ENCODE assay signal across 13 cellular contexts in genomic region chr14:61602733-61603077, GRCh38.
DNase-seq lines count a peak whose midpoint lies in the region; ATAC-seq and TF ChIP-seq lines count a peak whose summit lies in the region.
"Had no signal": no experiment of that assay in that cellular context is flagged by ENCODE, and none has a peak within 500 bp of the region (broad histone marks: within the 10 kb centered on the region; RNA-seq: fewer than 3 reads in every experiment).

No MANE protein-coding gene starts in this region.

- H4K20me1 ChIP-seq in PC-3 (ENCODE audit: low read length), result no peaks in the 10 kb centered on the region

- CTCF ChIA-PET in PC-3 (lab: Charles Lee), result no interaction called here

- no peak overlapping the region for H3K4me3 Mint-ChIP-seq in stimulated activated memory B cell treated with anti-CD40 and anti-IgM and Interleukin-4, amounts not matched to agents 10 μg/mL and 1 μg/mL and 100 μg/mL, for 72 hours
- H3K4me3 Mint-ChIP-seq: activated CD4-positive, alpha-beta T cell treated with anti-CD3 and anti-CD28 coated beads, Interleukin-2, amount 10 ng/mL, durations not matched to agents 24 days and 14 days had no signal

- TF ChIP-seq CTCF in PC-3 (conservative IDR thresholded peaks at IDR 0.05; ENCODE audit: low read depth, low read length) (no peak), esophagus squamous epithelium (IDR thresholded peaks at IDR 0.05) (no peak)

- no peaks in the 10 kb centered on the region for H3K36me3 ChIP-seq in HUES64 (ENCODE audit: insufficient read depth, low read length)
- H3K36me3 ChIP-seq in PC-3 (ENCODE audit: low read depth, low read length), result no peaks in the 10 kb centered on the region
- H3K36me3 ChIP-seq in esophagus squamous epithelium, result no peaks in the 10 kb centered on the region

- H3K27me3 Mint-ChIP-seq in stimulated activated memory B cell treated with anti-CD40 and anti-IgM and Interleukin-4, amounts not matched to agents 10 μg/mL and 1 μg/mL and 100 μg/mL, for 72 hours, result no peaks in the 10 kb centered on the region
- H3K27me3 Mint-ChIP-seq: activated CD4-positive, alpha-beta T cell treated with anti-CD3 and anti-CD28 coated beads, Interleukin-2, amount 10 ng/mL, durations not matched to agents 24 days and 14 days; IgD-negative memory B cell had no signal

- DNase-seq in PC-3 (peak; percentile 84), kidney tubule cell (ENCODE audit: low spot score) (peak; percentile 27), NCI-H2107 (lab: John Stamatoyannopoulos, UW) (no peak), esophagus squamous epithelium (lab: John Stamatoyannopoulos, UW) (no peak), GDM1 (lab: John Stamatoyannopoulos, UW) (no peak)
- DNase-seq: activated CD4-positive, alpha-beta T cell treated with anti-CD3 and anti-CD28 coated beads, Interleukin-2, amount 10 ng/mL, durations not matched to agents 24 days and 14 days; dorsolateral prefrontal cortex; left cardiac atrium; NCI-H2081 treated with DMSO at 0.1 percent for 48 hours had no signal

- no peak for TF ChIP-seq POLR2A in esophagus squamous epithelium (IDR thresholded peaks at IDR 0.05)

- BruUV-seq in PC-3 (replicated peaks; lab: Mats Ljungman, UMichigan), result no TSS peak

- H2AFZ ChIP-seq in PC-3 (ENCODE audit: low read length), result peak overlapping the region; percentile 32

- no peaks in the 10 kb centered on the region for H3K9me3 Mint-ChIP-seq in stimulated activated memory B cell treated with anti-CD40 and anti-IgM and Interleukin-4, amounts not matched to agents 10 μg/mL and 1 μg/mL and 100 μg/mL, for 72 hours
- H3K9me3 Mint-ChIP-seq: IgD-negative memory B cell had no signal

- H3K27ac ChIP-seq in HUES64 (ENCODE audit: low read depth, low read length) (peak overlapping the region; percentile 44; the same call in 1 of the 2 replicates), PC-3 (ENCODE audit: low read length) (peak overlapping the region; percentile 77), esophagus squamous epithelium (no peak overlapping the region)
- H3K27ac ChIP-seq: dorsolateral prefrontal cortex had no signal

- H3F3A ChIP-seq in PC-3 (ENCODE audit: low read length, unreplicated experiment), result no peaks in the 10 kb centered on the region

- intact Hi-C loops in PC-3 (cut with micrococcal nuclease), result loop anchor here (2.0 kb wide), 1 partner anchor 36 kb away; no protein-coding TSS in a partner anchor
- intact Hi-C loops in esophagus squamous epithelium (cut with DNase I), result no loop called here

- peak; percentile 97 for ATAC-seq in PC-3
- no peak for ATAC-seq in stimulated activated memory B cell treated with anti-CD40 and anti-IgM and Interleukin-4, amounts not matched to agents 10 μg/mL and 1 μg/mL and 100 μg/mL, for 72 hours
- ATAC-seq: activated naive CD4-positive, alpha-beta T cell treated with anti-CD3 and anti-CD28 coated beads, Interleukin-2, amount 50 U/mL, for 72 hours had no signal

- H3K9ac ChIP-seq in HUES64 (ENCODE audit: low read depth, low read length) (no peak overlapping the region), PC-3 (ENCODE audit: low read length) (peak overlapping the region; percentile 10; the same call in 1 of the 2 replicates)

- H3K9me2 ChIP-seq in PC-3 (replicated peaks; ENCODE audit: low read length), result no peaks in the 10 kb centered on the region

- WGBS in HUES64, result 60% methylated on average over 1 of the region's 1 CpG
- WGBS in esophagus squamous epithelium, 2 donors, result 33 to 53% methylated on average over 1 of the region's 1 CpG

- H3K27me3 ChIP-seq in HUES64 (ENCODE audit: insufficient read depth, low read length) (no peaks in the 10 kb centered on the region), PC-3 (ENCODE audit: low read length) (no peaks in the 10 kb centered on the region), esophagus squamous epithelium (no peaks in the 10 kb centered on the region)
- H3K27me3 ChIP-seq: dorsolateral prefrontal cortex had no signal

- H3K9me3 ChIP-seq in HUES64 (ENCODE audit: insufficient read depth, low read depth, low read length) (no peaks in the 10 kb centered on the region), PC-3 (ENCODE audit: low read length) (no peaks in the 10 kb centered on the region), esophagus squamous epithelium (no peaks in the 10 kb centered on the region)

- no peaks in the 10 kb centered on the region for H3K79me2 ChIP-seq in PC-3 (ENCODE audit: low read length)

- peak overlapping the region; percentile 20 for H3K27ac Mint-ChIP-seq in stimulated activated memory B cell treated with anti-CD40 and anti-IgM and Interleukin-4, amounts not matched to agents 10 μg/mL and 1 μg/mL and 100 μg/mL, for 72 hours
- H3K27ac Mint-ChIP-seq: activated CD4-positive, alpha-beta T cell treated with anti-CD3 and anti-CD28 coated beads, Interleukin-2, amount 10 ng/mL, durations not matched to agents 24 days and 14 days; activated naive CD4-positive, alpha-beta T cell treated with anti-CD3 and anti-CD28 coated beads, Interleukin-2, amount 50 U/mL, for 72 hours; IgD-negative memory B cell had no signal

- POLR2A ChIA-PET in PC-3 (lab: Charles Lee; ENCODE audit: unreplicated experiment), result interaction anchor here (0.6 kb wide), 1 partner anchor 1663 kb away, joined by 3 read pairs; no protein-coding TSS in a partner anchor

- H3K4me3 ChIP-seq in HUES64 (ENCODE audit: low read length) (no peak overlapping the region), PC-3 (ENCODE audit: low read length) (no peak overlapping the region), esophagus squamous epithelium (no peak overlapping the region)

- peaks cover 19% of the 10 kb centered on the region for H3K4me1 Mint-ChIP-seq in stimulated activated memory B cell treated with anti-CD40 and anti-IgM and Interleukin-4, amounts not matched to agents 10 μg/mL and 1 μg/mL and 100 μg/mL, for 72 hours

- H3K4me1 ChIP-seq in HUES64 (ENCODE audit: insufficient read depth, low read length) (peaks cover 45% of the 10 kb centered on the region), PC-3 (ENCODE audit: insufficient read depth, low read length) (peaks cover 26% of the 10 kb centered on the region), esophagus squamous epithelium (peaks cover 0 to 11% (median 0%) of the 10 kb centered on the region in 3 donors)

- peak overlapping the region; percentile 53 for H3K4me2 ChIP-seq in PC-3 (ENCODE audit: low read length)

- H3K36me3 Mint-ChIP-seq in stimulated activated memory B cell treated with anti-CD40 and anti-IgM and Interleukin-4, amounts not matched to agents 10 μg/mL and 1 μg/mL and 100 μg/mL, for 72 hours, result no peaks in the 10 kb centered on the region

Comparison
In these comparisons a context has a peak if more than half of its experiments do, and no peak if none do; other contexts are left out.
1. H3K27ac ChIP-seq: peak in HUES64 (single experiment) and PC-3 (single experiment); none in esophagus squamous epithelium (0 of 4).
2. DNase-seq: peak in PC-3 (single experiment) and kidney tubule cell (single experiment); none in NCI-H2107 (single experiment), esophagus squamous epithelium (single experiment) and GDM1 (single experiment).